1 cellular context compared by ENCODE assay signal in the genomic region with DNA sequence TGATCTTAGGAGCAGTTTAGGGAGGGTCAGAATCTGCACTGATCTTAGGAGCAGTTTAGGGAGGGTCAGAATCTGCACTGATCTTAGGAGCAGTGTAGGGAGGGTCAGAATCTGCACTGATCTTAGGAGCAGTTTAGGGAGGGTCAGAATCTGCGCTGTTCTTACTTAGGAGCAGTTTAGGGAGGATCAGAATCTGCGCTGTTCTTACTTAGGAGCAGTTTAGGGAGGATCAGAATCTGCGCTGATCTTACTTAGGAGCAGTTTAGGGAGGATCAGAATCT. TPM values are rescaled to one million over a fixed set of nuclear protein-coding genes. Genes with fewer than 3 reads are reported as not detected.
"Had no signal": no experiment of that assay in that cellular context is flagged by ENCODE, and none has a peak within 500 bp of the region (broad histone marks: within the 10 kb centered on the region; RNA-seq: fewer than 3 reads in every experiment).

No MANE protein-coding gene starts in this region.

RNA-seq across cellular contexts. Expression of a gene that starts 43.2 kb away (rescaled TPM):
- total RNA-seq: ascending aorta had no signal
